1 cellular context compared by ENCODE assay signal in genomic region chr12:52703878-52704277, GRCh38.
A peak's percentile ranks its signal among the peaks of the same experiment; 100 is the strongest.
TF ChIP-seq lines count a peak whose summit lies in the region.

No MANE protein-coding gene starts in this region.

TF ChIP-seq in K562, 482 proteins besides CTCF, POLR2A, EP300 and RAD21 (continued from another document and continues in another):
- TF ChIP-seq ZNF395 (CRISPR knock-in tag; IDR thresholded peaks at IDR 0.05) (peak; percentile 47; the same call in 1 of the 2 replicates), ZNF175 (CRISPR knock-in tag; IDR thresholded peaks at IDR 0.05; ENCODE audit: low read depth) (no peak), CBFA2T3 (IDR thresholded peaks at IDR 0.05) (peak; percentile 86), STAT5A (IDR thresholded peaks at IDR 0.05; ENCODE audit: borderline replicate concordance, low read length) (peak; percentile 31; the same call in 1 of the 2 replicates), TBL1XR1 (IDR thresholded peaks at IDR 0.05; ENCODE audit: low read length in 2 of 2) (peak in 1 of 2 experiments; percentile 34; a peak in 1 of 4 replicates), ZNF696 (CRISPR knock-in tag; conservative IDR thresholded peaks at IDR 0.05) (no peak), SMAD3 (CRISPR knock-in tag; conservative IDR thresholded peaks at IDR 0.05) (no peak; the same call in 1 of the 2 replicates), ZBTB8A (IDR thresholded peaks at IDR 0.05; ENCODE audit: partially characterized antibody) (no peak), NFYB (IDR thresholded peaks at IDR 0.05; ENCODE audit: extremely low read depth, insufficient read length) (no peak), TEAD4 (IDR thresholded peaks at IDR 0.05; ENCODE audit: low read length) (peak; percentile 84), TEAD4 (CRISPR knock-in tag; IDR thresholded peaks at IDR 0.05; ENCODE audit: borderline replicate concordance) (no peak), HEY1 (CRISPR knock-in tag; IDR thresholded peaks at IDR 0.05; ENCODE audit: borderline replicate concordance) (no peak), ZBTB43 (CRISPR knock-in tag; IDR thresholded peaks at IDR 0.05) (no peak), ARID1B (IDR thresholded peaks at IDR 0.05) (peak; percentile 27; the same call in 1 of the 2 replicates), ZBTB33 (CRISPR knock-in tag; IDR thresholded peaks at IDR 0.05) (no peak), RUNX1 (IDR thresholded peaks at IDR 0.05; ENCODE audit: low read depth) (0 out of 2 replicates have a peak, but pooled peaks have one; percentile 32), BDP1 (IDR thresholded peaks at IDR 0.05; ENCODE audit: insufficient read depth, insufficient read length) (no peak), ATF7 (IDR thresholded peaks at IDR 0.05) (no peak), TEAD1 (CRISPR knock-in tag; IDR thresholded peaks at IDR 0.05) (0 out of 4 replicates have a peak, but pooled peaks of 1 of the 2 experiments have one; percentile 33), NCOR1 (IDR thresholded peaks at IDR 0.05) (peak; percentile 57), RERE (CRISPR knock-in tag; IDR thresholded peaks at IDR 0.05; ENCODE audit: borderline replicate concordance) (no peak), CBFA2T2 (conservative IDR thresholded peaks at IDR 0.05) (peak; percentile 77), TAL1 (IDR thresholded peaks at IDR 0.05) (peak; percentile 41; the same call in 1 of the 2 replicates), SOX6 (IDR thresholded peaks at IDR 0.05) (peak; percentile 45), KLF16 (IDR thresholded peaks at IDR 0.05) (0 out of 2 replicates have a peak, but pooled peaks have one; percentile 62), SIN3A (IDR thresholded peaks at IDR 0.05; ENCODE audit: borderline replicate concordance in 2 of 2, control insufficient read depth in 1 of 2, low read depth in 2 of 2, low read length in 2 of 2) (no peak), HDAC1 (IDR thresholded peaks at IDR 0.05) (peak in 1 of 2 experiments; percentile 72; a peak in 2 of 4 replicates), ESRRA (IDR thresholded peaks at IDR 0.05; ENCODE audit: borderline replicate concordance, low read depth) (peak; percentile 86; the same call in 1 of the 2 replicates), SREBF2 (CRISPR knock-in tag; IDR thresholded peaks at IDR 0.05) (no peak), DDX20 (tag; IDR thresholded peaks at IDR 0.05; ENCODE audit: low read depth) (no peak), FOXM1 (IDR thresholded peaks at IDR 0.05; ENCODE audit: low read depth) (no peak), FOXM1 (CRISPR knock-in tag; IDR thresholded peaks at IDR 0.05; ENCODE audit: low read depth) (no peak), ZNF609 (CRISPR knock-in tag; IDR thresholded peaks at IDR 0.05; ENCODE audit: borderline replicate concordance) (peak; percentile 86; the same call in 1 of the 2 replicates), NCOA6 (IDR thresholded peaks at IDR 0.05) (no peak), ZNF75A (CRISPR knock-in tag; IDR thresholded peaks at IDR 0.05) (no peak), RCOR1 (IDR thresholded peaks at IDR 0.05; ENCODE audit: borderline replicate concordance in 1 of 2, low read depth in 2 of 2, low read length in 2 of 2) (peak; percentile 82 to 96), HDAC2 (IDR thresholded peaks at IDR 0.05) (peak; percentile 78), ETS2 (tag; IDR thresholded peaks at IDR 0.05; ENCODE audit: borderline replicate concordance, poor library complexity, severe bottlenecking) (no peak), ATF1 (CRISPR knock-in tag; IDR thresholded peaks at IDR 0.05) (no peak), ATF1 (tag; IDR thresholded peaks at IDR 0.05) (no peak), KLF10 (CRISPR knock-in tag; IDR thresholded peaks at IDR 0.05) (no peak), FIP1L1 (IDR thresholded peaks at IDR 0.05; ENCODE audit: low read depth, low read length, poor library complexity, severe bottlenecking) (no peak)
- TF ChIP-seq, protein P1, sequence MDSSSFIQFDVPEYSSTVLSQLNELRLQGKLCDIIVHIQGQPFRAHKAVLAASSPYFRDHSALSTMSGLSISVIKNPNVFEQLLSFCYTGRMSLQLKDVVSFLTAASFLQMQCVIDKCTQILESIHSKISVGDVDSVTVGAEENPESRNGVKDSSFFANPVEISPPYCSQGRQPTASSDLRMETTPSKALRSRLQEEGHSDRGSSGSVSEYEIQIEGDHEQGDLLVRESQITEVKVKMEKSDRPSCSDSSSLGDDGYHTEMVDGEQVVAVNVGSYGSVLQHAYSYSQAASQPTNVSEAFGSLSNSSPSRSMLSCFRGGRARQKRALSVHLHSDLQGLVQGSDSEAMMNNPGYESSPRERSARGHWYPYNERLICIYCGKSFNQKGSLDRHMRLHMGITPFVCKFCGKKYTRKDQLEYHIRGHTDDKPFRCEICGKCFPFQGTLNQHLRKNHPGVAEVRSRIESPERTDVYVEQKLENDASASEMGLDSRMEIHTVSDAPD (CRISPR knock-in tag; IDR thresholded peaks at IDR 0.05), result no peak
- TF ChIP-seq, protein P2, sequence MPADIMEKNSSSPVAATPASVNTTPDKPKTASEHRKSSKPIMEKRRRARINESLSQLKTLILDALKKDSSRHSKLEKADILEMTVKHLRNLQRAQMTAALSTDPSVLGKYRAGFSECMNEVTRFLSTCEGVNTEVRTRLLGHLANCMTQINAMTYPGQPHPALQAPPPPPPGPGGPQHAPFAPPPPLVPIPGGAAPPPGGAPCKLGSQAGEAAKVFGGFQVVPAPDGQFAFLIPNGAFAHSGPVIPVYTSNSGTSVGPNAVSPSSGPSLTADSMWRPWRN (IDR thresholded peaks at IDR 0.05; ENCODE audit: low read depth), result peak; percentile 80
- TF ChIP-seq, protein P3, sequence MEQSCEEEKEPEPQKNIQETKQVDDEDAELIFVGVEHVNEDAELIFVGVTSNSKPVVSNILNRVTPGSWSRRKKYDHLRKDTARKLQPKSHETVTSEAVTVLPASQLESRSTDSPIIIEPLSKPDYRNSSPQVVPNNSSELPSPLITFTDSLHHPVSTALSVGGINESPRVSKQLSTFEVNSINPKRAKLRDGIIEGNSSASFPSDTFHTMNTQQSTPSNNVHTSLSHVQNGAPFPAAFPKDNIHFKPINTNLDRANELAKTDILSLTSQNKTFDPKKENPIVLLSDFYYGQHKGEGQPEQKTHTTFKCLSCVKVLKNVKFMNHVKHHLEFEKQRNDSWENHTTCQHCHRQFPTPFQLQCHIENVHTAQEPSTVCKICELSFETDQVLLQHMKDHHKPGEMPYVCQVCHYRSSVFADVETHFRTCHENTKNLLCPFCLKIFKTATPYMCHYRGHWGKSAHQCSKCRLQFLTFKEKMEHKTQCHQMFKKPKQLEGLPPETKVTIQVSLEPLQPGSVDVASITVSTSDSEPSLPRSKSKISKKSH (CRISPR knock-in tag; IDR thresholded peaks at IDR 0.05), result no peak
